25 cellular contexts compared by ENCODE assay signal in the genomic region with DNA sequence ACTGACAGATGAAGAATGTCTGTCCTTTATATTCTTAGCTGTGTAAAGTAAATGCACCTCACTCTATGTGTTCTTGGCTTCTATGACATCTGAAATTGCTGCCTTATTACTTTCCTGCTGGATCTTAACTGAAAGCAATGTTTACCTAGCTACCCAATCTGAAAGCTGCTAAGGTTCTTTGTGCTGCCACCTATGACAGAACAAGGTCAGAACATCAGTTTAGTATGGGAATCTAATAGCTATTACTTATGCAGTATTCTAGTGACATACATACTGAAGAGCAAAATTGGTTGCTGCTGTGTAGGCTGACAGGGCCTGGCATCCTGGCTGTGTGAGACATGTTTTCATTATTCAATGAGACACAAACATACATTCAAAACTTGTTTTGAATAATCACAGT.
A peak's percentile ranks its signal among the peaks of the same experiment; 100 is the strongest.
DNase-seq lines count a peak whose midpoint lies in the region; ATAC-seq and TF ChIP-seq lines count a peak whose summit lies in the region.
"Had no signal": no experiment of that assay in that cellular context is flagged by ENCODE, and none has a peak within 500 bp of the region (broad histone marks: within the 10 kb centered on the region; RNA-seq: fewer than 3 reads in every experiment).

No MANE protein-coding gene starts in this region.

- H3K9me3 ChIP-seq in hepatocyte (ENCODE audit: low read depth) = no peaks in the 10 kb centered on the region
- no peaks in the 10 kb centered on the region for H3K9me3 ChIP-seq in neural cell (ENCODE audit: low read length)
- H3K9me3 ChIP-seq in osteoblast (ENCODE audit: low read depth, low read length) = peaks cover 4% of the 10 kb centered on the region

- no peaks in the 10 kb centered on the region for H3K36me3 ChIP-seq in hepatocyte (replicated peaks; ENCODE audit: insufficient read depth, low read depth)
- no peaks in the 10 kb centered on the region for H3K36me3 ChIP-seq in neural cell (ENCODE audit: insufficient read depth, low read length)
- no peaks in the 10 kb centered on the region for H3K36me3 ChIP-seq in osteoblast (ENCODE audit: insufficient read depth, low read length)

- DNase-seq in Caki2 (ENCODE audit: low read depth) (peak; percentile 16), NCI-H2227 (lab: John Stamatoyannopoulos, UW; ENCODE audit: unreplicated experiment) (peak; percentile 55), hepatocyte (ENCODE audit: low spot score) (peak; percentile 3), osteoblast (ENCODE audit: insufficient read length, low spot score, missing footprints) (no peak)
- DNase-seq in stimulated activated CD4-positive, alpha-beta T cell treated with anti-CD3 and anti-CD28 coated beads, Interleukin-15, amount 100 ng/mL, for 24 hours = no peak
- DNase-seq: C1 segment of cervical spinal cord; Calu3; CD8-positive, alpha-beta memory T cell; DMS79 treated with DMSO at 0.1 percent for 48 hours; GF-D8; GM23248; H7; NCI-H1048; NCI-H1436; NCI-H187; NCI-H2107; NCI-H226; NCI-H510A treated with DMSO at 0.1 percent for 48 hours; NCI-H748 treated with DMSO at 0.1 percent for 48 hours; SHP77 had no signal

- TF ChIP-seq RAD21 in neural cell (conservative IDR thresholded peaks at IDR 0.05) = peak; percentile 55

- peak overlapping the region; percentile 26 for H3K9ac ChIP-seq in neural cell (ENCODE audit: low read length)
- H3K9ac ChIP-seq: GM23248 had no signal

- no peak overlapping the region for H3K4me2 ChIP-seq in hepatocyte
- peak overlapping the region; percentile 48 for H3K4me2 ChIP-seq in neural cell (ENCODE audit: low read length)
- no peak overlapping the region for H3K4me2 ChIP-seq in osteoblast (ENCODE audit: insufficient read depth, low read length)

- H3K27me3 ChIP-seq in hepatocyte = no peaks in the 10 kb centered on the region
- H3K27me3 ChIP-seq in neural cell (ENCODE audit: insufficient read depth, low read depth, low read length) = no peaks in the 10 kb centered on the region
- no peaks in the 10 kb centered on the region for H3K27me3 ChIP-seq in osteoblast (ENCODE audit: insufficient read depth, low read length)

- peak; percentile 99 for TF ChIP-seq EP300 in neural cell (conservative IDR thresholded peaks at IDR 0.05; ENCODE audit: poor library complexity, severe bottlenecking)

- in situ Hi-C loops in Caki2 (cut with HindIII; ENCODE audit: low pct_unique_long_range_greater_than_20kb, low sequenced_read_pairs) = no loop called here

- H4K20me1 ChIP-seq in hepatocyte (ENCODE audit: insufficient read depth, poor library complexity, severe bottlenecking) (no peaks in the 10 kb centered on the region), neural cell (ENCODE audit: insufficient read depth) (no peaks in the 10 kb centered on the region), osteoblast (ENCODE audit: insufficient read depth, low read length) (no peaks in the 10 kb centered on the region)

- no peaks in the 10 kb centered on the region for H3F3A ChIP-seq in neural cell (ENCODE audit: insufficient read depth, low read length, poor library complexity, severe bottlenecking)

- H3K9me2 ChIP-seq in hepatocyte (replicated peaks; ENCODE audit: insufficient read depth) = no peaks in the 10 kb centered on the region
- no peaks in the 10 kb centered on the region for H3K9me2 ChIP-seq in neural cell (ENCODE audit: insufficient read depth, low read length)

- H2AFZ ChIP-seq in hepatocyte = no peak overlapping the region
- H2AFZ ChIP-seq in neural cell (ENCODE audit: low read depth, low read length) = no peak overlapping the region
- H2AFZ ChIP-seq in osteoblast (ENCODE audit: low read length) = no peak overlapping the region
- H2AFZ ChIP-seq: GM23248 had no signal

- H3K4me1 ChIP-seq in hepatocyte (ENCODE audit: insufficient read depth) = peaks cover 3% of the 10 kb centered on the region
- no peaks in the 10 kb centered on the region for H3K4me1 ChIP-seq in osteoblast (ENCODE audit: insufficient read depth, low read length)

- TF ChIP-seq CTCF in hepatocyte (IDR thresholded peaks at IDR 0.05; ENCODE audit: poor library complexity) = no peak
- peak; percentile 67 for TF ChIP-seq CTCF in neural cell (IDR thresholded peaks at IDR 0.05; ENCODE audit: poor library complexity, severe bottlenecking)
- TF ChIP-seq CTCF in osteoblast (IDR thresholded peaks at IDR 0.05; ENCODE audit: extremely low read depth, low read depth, low read length) = no peak

- H3K79me2 ChIP-seq in hepatocyte = no peaks in the 10 kb centered on the region
- H3K79me2 ChIP-seq in neural cell (replicated peaks; ENCODE audit: insufficient read depth, low read length) = no peaks in the 10 kb centered on the region
- no peaks in the 10 kb centered on the region for H3K79me2 ChIP-seq in osteoblast (ENCODE audit: insufficient read depth, low read length)

- ATAC-seq in HG03432 (IDR thresholded peaks at IDR 0.05; ENCODE audit: unreplicated experiment) (no peak), GM21717 (IDR thresholded peaks at IDR 0.05; ENCODE audit: unreplicated experiment) (no peak)
- ATAC-seq: Panc1 had no signal

- H3K4me3 ChIP-seq in hepatocyte (no peak overlapping the region), neural cell (ENCODE audit: low read length) (peak overlapping the region; percentile 44), osteoblast (ENCODE audit: insufficient read depth, low read length) (no peak overlapping the region)
- H3K4me3 ChIP-seq: GM23248 had no signal

- H3K27ac ChIP-seq in hepatocyte = no peak overlapping the region
- H3K27ac ChIP-seq in neural cell (ENCODE audit: low read length) = peak overlapping the region; percentile 89
- H3K27ac ChIP-seq in osteoblast (ENCODE audit: low read depth, low read length) = no peak overlapping the region
- H3K27ac ChIP-seq: GM23248, RWPE1 had no signal

TF ChIP-seq in neural cell, 6 proteins besides CTCF, POLR2A, EP300 and RAD21:
- TF ChIP-seq MXI1 (conservative IDR thresholded peaks at IDR 0.05; ENCODE audit: poor library complexity, severe bottlenecking) (peak; percentile 32), POLR2AphosphoS5 (IDR thresholded peaks at IDR 0.05) (peak; percentile 96), TAF1 (IDR thresholded peaks at IDR 0.05; ENCODE audit: low read depth) (peak; percentile 19), EZH2 (IDR thresholded peaks at IDR 0.05; ENCODE audit: borderline replicate concordance, insufficient read depth, low read length, poor library complexity, severe bottlenecking) (no peak), SMC3 (conservative IDR thresholded peaks at IDR 0.05; ENCODE audit: poor library complexity) (peak; percentile 16)
- TF ChIP-seq, protein P1, sequence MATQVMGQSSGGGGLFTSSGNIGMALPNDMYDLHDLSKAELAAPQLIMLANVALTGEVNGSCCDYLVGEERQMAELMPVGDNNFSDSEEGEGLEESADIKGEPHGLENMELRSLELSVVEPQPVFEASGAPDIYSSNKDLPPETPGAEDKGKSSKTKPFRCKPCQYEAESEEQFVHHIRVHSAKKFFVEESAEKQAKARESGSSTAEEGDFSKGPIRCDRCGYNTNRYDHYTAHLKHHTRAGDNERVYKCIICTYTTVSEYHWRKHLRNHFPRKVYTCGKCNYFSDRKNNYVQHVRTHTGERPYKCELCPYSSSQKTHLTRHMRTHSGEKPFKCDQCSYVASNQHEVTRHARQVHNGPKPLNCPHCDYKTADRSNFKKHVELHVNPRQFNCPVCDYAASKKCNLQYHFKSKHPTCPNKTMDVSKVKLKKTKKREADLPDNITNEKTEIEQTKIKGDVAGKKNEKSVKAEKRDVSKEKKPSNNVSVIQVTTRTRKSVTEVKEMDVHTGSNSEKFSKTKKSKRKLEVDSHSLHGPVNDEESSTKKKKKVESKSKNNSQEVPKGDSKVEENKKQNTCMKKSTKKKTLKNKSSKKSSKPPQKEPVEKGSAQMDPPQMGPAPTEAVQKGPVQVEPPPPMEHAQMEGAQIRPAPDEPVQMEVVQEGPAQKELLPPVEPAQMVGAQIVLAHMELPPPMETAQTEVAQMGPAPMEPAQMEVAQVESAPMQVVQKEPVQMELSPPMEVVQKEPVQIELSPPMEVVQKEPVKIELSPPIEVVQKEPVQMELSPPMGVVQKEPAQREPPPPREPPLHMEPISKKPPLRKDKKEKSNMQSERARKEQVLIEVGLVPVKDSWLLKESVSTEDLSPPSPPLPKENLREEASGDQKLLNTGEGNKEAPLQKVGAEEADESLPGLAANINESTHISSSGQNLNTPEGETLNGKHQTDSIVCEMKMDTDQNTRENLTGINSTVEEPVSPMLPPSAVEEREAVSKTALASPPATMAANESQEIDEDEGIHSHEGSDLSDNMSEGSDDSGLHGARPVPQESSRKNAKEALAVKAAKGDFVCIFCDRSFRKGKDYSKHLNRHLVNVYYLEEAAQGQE (IDR thresholded peaks at IDR 0.05; ENCODE audit: borderline replicate concordance) = peak; percentile 78

Comparison
In these comparisons a context has a peak if more than half of its experiments do, and no peak if none do; other contexts are left out.
1. DNase-seq: peak in Caki2 (single experiment), NCI-H2227 (single experiment) and hepatocyte (single experiment); none in stimulated activated CD4-positive, alpha-beta T cell treated with anti-CD3 and anti-CD28 coated beads, Interleukin-15, amount 100 ng/mL, for 24 hours (single experiment) and osteoblast (single experiment).